Comparison of ENCODE assay signal across 14 cellular contexts in the genomic region with DNA sequence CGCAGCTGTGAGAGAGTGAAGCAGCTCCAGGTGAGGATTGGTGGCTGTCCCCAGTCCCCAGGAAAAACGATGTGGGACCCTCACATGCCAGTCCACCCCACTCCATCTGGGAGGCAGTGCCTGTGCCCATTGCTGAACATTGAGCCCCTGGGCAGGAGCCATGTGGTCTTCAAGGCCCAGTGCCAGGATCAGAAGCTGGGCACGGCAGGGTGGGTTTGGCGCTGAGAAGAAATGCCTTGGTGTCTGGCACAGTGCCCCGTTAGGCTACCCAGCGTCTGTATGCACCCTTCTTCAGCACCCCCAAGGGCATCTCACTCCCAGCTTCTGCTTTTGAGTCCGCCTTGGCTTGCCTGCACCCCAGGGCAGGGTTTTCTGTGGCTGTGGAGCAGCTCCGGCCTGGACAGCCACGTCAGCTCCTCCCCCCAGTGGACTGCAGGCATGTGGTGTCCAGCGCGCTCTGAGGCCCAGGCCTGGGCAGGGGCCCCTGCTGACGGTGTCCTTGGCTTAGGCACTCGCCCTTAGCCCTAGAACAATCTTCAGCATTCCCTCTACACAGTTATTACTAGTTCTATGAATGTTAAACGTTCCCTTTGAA. TPM values are rescaled to one million over a fixed set of nuclear protein-coding genes. Genes with fewer than 3 reads are reported as not detected.
DNase-seq lines count a peak whose midpoint lies in the region; ATAC-seq and TF ChIP-seq lines count a peak whose summit lies in the region.
"Had no signal": no experiment of that assay in that cellular context is flagged by ENCODE, and none has a peak within 500 bp of the region (broad histone marks: within the 10 kb centered on the region; RNA-seq: fewer than 3 reads in every experiment).

No MANE protein-coding gene starts in this region.

- no peak overlapping the region for H3K4me2 ChIP-seq in SK-N-SH
- H3K4me2 ChIP-seq: KMS-11 had no signal

- H3K36me3 ChIP-seq in SK-N-SH (replicated peaks in 1 of 2; ENCODE audit: control insufficient read depth in 1 of 2, insufficient read depth in 2 of 2, low read length in 1 of 2) (peaks cover 8 to 23% of the 10 kb centered on the region in 2 experiments), gastroesophageal sphincter (peaks cover 0 to 36% of the 10 kb centered on the region in 2 donors), upper lobe of left lung (peaks cover 0 to 22% (median 11%) of the 10 kb centered on the region in 4 donors)

- H3K27me3 Mint-ChIP-seq in nephron progenitor cell (ENCODE audit: low read depth, poor library complexity), result no peaks in the 10 kb centered on the region
- H3K27me3 Mint-ChIP-seq in activated CD8-positive, alpha-beta T cell treated with anti-CD3 and anti-CD28 coated beads, Interleukin-2, amount 10 ng/mL, durations not matched to agents 7 days and 5 days (ENCODE audit: low read depth), result peaks cover 4% of the 10 kb centered on the region

- no peaks in the 10 kb centered on the region for H3K27me3 ChIP-seq in SK-N-SH (ENCODE audit: insufficient read depth)
- H3K27me3 ChIP-seq in gastroesophageal sphincter, result no peaks in the 10 kb centered on the region
- H3K27me3 ChIP-seq in upper lobe of left lung, result no peaks in the 10 kb centered on the region

- peaks cover 16% of the 10 kb centered on the region for H3K9me3 Mint-ChIP-seq in nephron progenitor cell
- H3K9me3 Mint-ChIP-seq in activated CD8-positive, alpha-beta T cell treated with anti-CD3 and anti-CD28 coated beads, Interleukin-2, amount 10 ng/mL, durations not matched to agents 7 days and 5 days (ENCODE audit: insufficient read depth), result no peaks in the 10 kb centered on the region

- TF ChIP-seq POLR2A in gastroesophageal sphincter (IDR thresholded peaks at IDR 0.05) (no peak), upper lobe of left lung (IDR thresholded peaks at IDR 0.05) (no peak)

- TF ChIP-seq EP300 in SK-N-SH (IDR thresholded peaks at IDR 0.05; ENCODE audit: borderline replicate concordance in 1 of 2, low read depth in 1 of 2, low read length in 1 of 2) (no peak), gastroesophageal sphincter (IDR thresholded peaks at IDR 0.05) (no peak), upper lobe of left lung (IDR thresholded peaks at IDR 0.05) (no peak)

- peaks cover 4 to 14% of the 10 kb centered on the region in 2 experiments; a peak in 2 of 4 replicates for H3K4me1 ChIP-seq in SK-N-SH (ENCODE audit: control insufficient read depth in 1 of 2, insufficient read depth in 2 of 2, low read depth in 1 of 2, low read length in 1 of 2)
- H3K4me1 ChIP-seq in gastroesophageal sphincter, result peaks cover 0 to 27% (median 0%) of the 10 kb centered on the region in 3 donors
- peaks cover 7 to 22% (median 16%) of the 10 kb centered on the region in 4 donors for H3K4me1 ChIP-seq in upper lobe of left lung

- peaks cover 10% of the 10 kb centered on the region; the same call in 1 of the 2 replicates for H4K20me1 ChIP-seq in SK-N-SH (ENCODE audit: insufficient read depth)

- POLR2A ChIA-PET in SK-N-SH (lab: Yijun Ruan, JAX), result no interaction called here
- POLR2A ChIA-PET in activated CD8-positive, alpha-beta T cell treated with anti-CD3 and anti-CD28 coated beads, Interleukin-2, amount 10 ng/mL, durations not matched to agents 7 days and 5 days (lab: Charles Lee), result no interaction called here

- H3K27ac ChIP-seq in SK-N-SH (ENCODE audit: low read depth in 2 of 2, low read length in 1 of 2) (peak overlapping the region in 1 of 2 experiments; percentile 14; a peak in 1 of 4 replicates), gastroesophageal sphincter (no peak overlapping the region), upper lobe of left lung (peak overlapping the region in 3 of 4 donors; percentile 23 to 36 (median 35))
- H3K27ac ChIP-seq: KMS-11 had no signal

- no peak overlapping the region for H3K4me3 Mint-ChIP-seq in nephron progenitor cell
- H3K4me3 Mint-ChIP-seq in activated CD8-positive, alpha-beta T cell treated with anti-CD3 and anti-CD28 coated beads, Interleukin-2, amount 10 ng/mL, durations not matched to agents 7 days and 5 days, result no peak overlapping the region
- H3K4me3 Mint-ChIP-seq: mesothelial cell of epicardium had no signal

- peaks cover 87% of the 10 kb centered on the region for H3K79me2 ChIP-seq in SK-N-SH (ENCODE audit: insufficient read depth)

- H3K4me1 Mint-ChIP-seq in nephron progenitor cell, result peaks cover 26% of the 10 kb centered on the region
- no peaks in the 10 kb centered on the region for H3K4me1 Mint-ChIP-seq in activated CD8-positive, alpha-beta T cell treated with anti-CD3 and anti-CD28 coated beads, Interleukin-2, amount 10 ng/mL, durations not matched to agents 7 days and 5 days (ENCODE audit: low read depth)

- TF ChIP-seq RAD21 in SK-N-SH (IDR thresholded peaks at IDR 0.05; ENCODE audit: low read length), result no peak

- peak overlapping the region; percentile 52 for H3K27ac Mint-ChIP-seq in nephron progenitor cell
- no peak overlapping the region for H3K27ac Mint-ChIP-seq in activated CD8-positive, alpha-beta T cell treated with anti-CD3 and anti-CD28 coated beads, Interleukin-2, amount 10 ng/mL, durations not matched to agents 7 days and 5 days
- H3K27ac Mint-ChIP-seq: activated naive CD4-positive, alpha-beta T cell treated with anti-CD3 and anti-CD28 coated beads, Interleukin-2, amount 50 U/mL, for 72 hours had no signal

- H3K9me2 ChIP-seq in SK-N-SH, result no peaks in the 10 kb centered on the region

- H2AFZ ChIP-seq in SK-N-SH (ENCODE audit: low read depth), result no peak overlapping the region

- WGBS in SK-N-SH (ENCODE audit: low lambda C conversion rate), result 90% methylated on average over 11 of the region's 14 CpGs
- 46 to 80% methylated on average over 1 to 3 of the region's 14 CpGs for WGBS in gastroesophageal sphincter (ENCODE audit: low coverage in 1 of 2), 2 donors
- 70 to 76% methylated on average over 14 of the region's 14 CpGs for WGBS in upper lobe of left lung, 2 donors

- CTCF ChIA-PET in SK-N-SH (lab: Yijun Ruan, JAX), result interaction anchor here (0.8 to 1.6 kb wide), 3 partner anchors 10 to 25 kb away, joined by 3 to 9 read pairs (median 3); no protein-coding TSS in a partner anchor
- CTCF ChIA-PET in activated CD8-positive, alpha-beta T cell treated with anti-CD3 and anti-CD28 coated beads, Interleukin-2, amount 10 ng/mL, durations not matched to agents 7 days and 5 days (lab: Charles Lee), result interaction anchor here (1.2 kb wide), 1 partner anchor 25 kb away, joined by 3 read pairs; no protein-coding TSS in a partner anchor

- peak; percentile 61 for DNase-seq in SK-N-SH
- DNase-seq in nephron progenitor cell, result no peak
- DNase-seq in upper lobe of left lung, result peak in 1 of 2 donors; percentile 81
- DNase-seq in activated CD8-positive, alpha-beta T cell treated with anti-CD3 and anti-CD28 coated beads, Interleukin-2, amount 10 ng/mL, durations not matched to agents 7 days and 5 days, result no peak
- DNase-seq in retina, result no peak
- DNase-seq: activated CD4-positive, alpha-beta T cell treated with anti-CD3 and anti-CD28 coated beads for 4 hours; SHP77; stimulated activated naive CD8-positive, alpha-beta T cell treated with anti-CD3 and anti-CD28 coated beads, Interleukin-15, Interleukin-2, amounts not matched to agents 100 U/mL and 50 U/mL, for 24 hours had no signal

- ATAC-seq in SK-N-SH treated with all-trans-retinoic acid at 6 μM for 48 hours (no peak), gastroesophageal sphincter (peak; percentile 70), upper lobe of left lung (ENCODE audit: low FRiP score in 2 of 2) (peak; percentile 25 to 28), HG02852 (IDR thresholded peaks at IDR 0.05; ENCODE audit: unreplicated experiment) (no peak)
- ATAC-seq in activated CD8-positive, alpha-beta T cell treated with anti-CD3 and anti-CD28 coated beads, Interleukin-2, amount 10 ng/mL, durations not matched to agents 7 days and 5 days, result no peak
- ATAC-seq: activated naive CD4-positive, alpha-beta T cell treated with anti-CD3 and anti-CD28 coated beads, Interleukin-2, amount 50 U/mL, for 72 hours; stimulated activated naive CD8-positive, alpha-beta T cell treated with anti-CD3 and anti-CD28 coated beads, Interleukin-15, Interleukin-2, amounts not matched to agents 100 U/mL and 50 U/mL, for 24 hours had no signal

- TF ChIP-seq CTCF in SK-N-SH (IDR thresholded peaks at IDR 0.05) (no peak), gastroesophageal sphincter (IDR thresholded peaks at IDR 0.05) (no peak), nephron progenitor cell (IDR thresholded peaks at IDR 0.05) (no peak), upper lobe of left lung (IDR thresholded peaks at IDR 0.05) (no peak)

- no peak overlapping the region for H3K9ac ChIP-seq in SK-N-SH
- H3K9ac ChIP-seq: KMS-11 had no signal

- H3F3A ChIP-seq in SK-N-SH (replicated peaks; ENCODE audit: insufficient read depth), result no peaks in the 10 kb centered on the region

- H3K4me3 ChIP-seq in SK-N-SH (ENCODE audit: low read depth in 2 of 2, low read length in 1 of 2) (no peak overlapping the region), gastroesophageal sphincter (no peak overlapping the region), upper lobe of left lung (no peak overlapping the region)

- H3K36me3 Mint-ChIP-seq in nephron progenitor cell (ENCODE audit: low read depth), result peaks cover 63% of the 10 kb centered on the region
- H3K36me3 Mint-ChIP-seq in activated CD8-positive, alpha-beta T cell treated with anti-CD3 and anti-CD28 coated beads, Interleukin-2, amount 10 ng/mL, durations not matched to agents 7 days and 5 days (ENCODE audit: low read depth), result no peaks in the 10 kb centered on the region

- H3K9me3 ChIP-seq in SK-N-SH (no peaks in the 10 kb centered on the region), gastroesophageal sphincter (no peaks in the 10 kb centered on the region), upper lobe of left lung (no peaks in the 10 kb centered on the region)

TF ChIP-seq in SK-N-SH, 30 proteins besides CTCF, POLR2A, EP300 and RAD21 (continues in another document):
- TF ChIP-seq MXI1 (IDR thresholded peaks at IDR 0.05; ENCODE audit: low read depth, low read length) (no peak), POLR2AphosphoS5 (IDR thresholded peaks at IDR 0.05; ENCODE audit: low read depth, low read length) (no peak)

TF ChIP-seq in SK-N-SH treated with all-trans-retinoic acid at 6 μM for 48 hours, 23 proteins besides CTCF, POLR2A, EP300 and RAD21 (continues in another document):
- TF ChIP-seq ISL1 (CRISPR knock-in tag; IDR thresholded peaks at IDR 0.05), result no peak
- TF ChIP-seq TCF4 (CRISPR knock-in tag; IDR thresholded peaks at IDR 0.05; ENCODE audit: borderline replicate concordance), result no peak
- no peak for TF ChIP-seq ZNF565 (CRISPR knock-in tag; conservative IDR thresholded peaks at IDR 0.05; ENCODE audit: low read depth)
- no peak for TF ChIP-seq PPARA (CRISPR knock-in tag; IDR thresholded peaks at IDR 0.05; ENCODE audit: borderline replicate concordance)
- TF ChIP-seq CSDC2 (CRISPR knock-in tag; IDR thresholded peaks at IDR 0.05), result no peak
- no peak for TF ChIP-seq ESRRG (CRISPR knock-in tag; IDR thresholded peaks at IDR 0.05)

RNA-seq across cellular contexts. Expression of a gene that starts 28.6 kb away (rescaled TPM):
- 11.4 and 18.4 TPM in 2 replicates for polyA plus RNA-seq in SK-N-SH (2012; rRNA removed)
- 7.2 and 9.5 TPM in 2 replicates for polyA plus RNA-seq in SK-N-SH (2012; cell fraction: cytosol; rRNA removed)
- polyA plus RNA-seq in SK-N-SH (2012; cell fraction: nucleus; rRNA removed), result 50.2 and 78.3 TPM in 2 replicates
- total RNA-seq in gastroesophageal sphincter, result 10 to 100 TPM; 24.1 to 32.7 (median 29.1) TPM
- total RNA-seq in upper lobe of left lung, result 100 to 1,000 TPM in 1 of 6 donors, 10 to 100 TPM in 5; 17.8 to 124 (median 49.7) TPM
- total RNA-seq in activated CD8-positive, alpha-beta T cell treated with anti-CD3 and anti-CD28 coated beads, Interleukin-2, amount 10 ng/mL, durations not matched to agents 7 days and 5 days, result 1 to 10 TPM; 4.7 to 8.3 TPM

Comparison
In these comparisons a context has a peak if more than half of its experiments do, and no peak if none do; other contexts are left out.
1. H3K27ac ChIP-seq: peak in upper lobe of left lung (3 of 4); none in gastroesophageal sphincter (0 of 4).
2. ATAC-seq: peak in gastroesophageal sphincter (single experiment) and upper lobe of left lung (2 of 2); none in SK-N-SH treated with all-trans-retinoic acid at 6 μM for 48 hours (single experiment), HG02852 (single experiment) and activated CD8-positive, alpha-beta T cell treated with anti-CD3 and anti-CD28 coated beads, Interleukin-2, amount 10 ng/mL, durations not matched to agents 7 days and 5 days (single experiment).